31 cellular contexts compared by ENCODE assay signal in genomic region chr1:66070491-66070890, GRCh38.
"Had no signal": no experiment of that assay in that cellular context is flagged by ENCODE, and none has a peak within 500 bp of the region (broad histone marks: within the 10 kb centered on the region; RNA-seq: fewer than 3 reads in every experiment).

No MANE protein-coding gene starts in this region.

- H3K4me1 Mint-ChIP-seq: activated B cell treated with CpG ODN at 0.5 μM for 24 hours; activated CD4-positive, alpha-beta T cell treated with anti-CD3 and anti-CD28 coated beads, Interleukin-2, amount 10 ng/mL, durations not matched to agents 24 days and 14 days; activated CD8-positive, alpha-beta memory T cell treated with anti-CD3 and anti-CD28 coated beads, Interleukin-2, amount 10 ng/mL, durations not matched to agents 7 days and 5 days; IgD-negative memory B cell; T-helper 17 cell had no signal

- H3K27ac ChIP-seq: brain microvascular endothelial cell, cardiac muscle cell, KMS-11, RWPE1, SJCRH30 had no signal

- H3K36me3 ChIP-seq: brain microvascular endothelial cell, cardiac muscle cell, SJCRH30 had no signal

- H3K9me3 ChIP-seq: SJCRH30 had no signal

- H3K36me3 Mint-ChIP-seq: activated CD8-positive, alpha-beta memory T cell treated with anti-CD3 and anti-CD28 coated beads, Interleukin-2, amount 10 ng/mL, durations not matched to agents 7 days and 5 days; activated naive CD8-positive, alpha-beta T cell; IgD-negative memory B cell had no signal

- ATAC-seq: activated CD8-positive, alpha-beta memory T cell treated with anti-CD3 and anti-CD28 coated beads, Interleukin-2, amount 10 ng/mL, durations not matched to agents 7 days and 5 days; Panc1; T-helper 17 cell had no signal

- H3K27me3 Mint-ChIP-seq: activated B cell treated with CpG ODN at 0.5 μM for 24 hours had no signal

- H3K27me3 ChIP-seq: brain microvascular endothelial cell, cardiac muscle cell, SJCRH30 had no signal

- H3K9ac ChIP-seq: KMS-11 had no signal

- H3K4me3 Mint-ChIP-seq: activated B cell treated with CpG ODN at 0.5 μM for 24 hours; activated CD4-positive, alpha-beta T cell treated with anti-CD3 and anti-CD28 coated beads, Interleukin-2, amount 10 ng/mL, durations not matched to agents 24 days and 14 days; activated CD8-positive, alpha-beta memory T cell treated with anti-CD3 and anti-CD28 coated beads, Interleukin-2, amount 10 ng/mL, durations not matched to agents 7 days and 5 days; activated naive CD4-positive, alpha-beta T cell treated with anti-CD3 and anti-CD28 coated beads for 36 hours; activated naive CD8-positive, alpha-beta T cell; activated T-cell treated with anti-CD3 and anti-CD28 coated beads, Interleukin-2, amount 50 U/mL, for 24 hours; activated T-helper 1 cell treated with anti-CD3 and anti-CD28 coated beads, Interleukin-12 subunit alpha, Interleukin-12 subunit beta, Interleukin-2, Interleukin-4 antibody, amounts not matched to agents 30 ng/mL and 10 ng/mL and 1 ng/mL, durations not matched to agents 14 hours and 24 hours and 36 hours; IgD-negative memory B cell; T-helper 17 cell had no signal

- H3K4me2 ChIP-seq: KMS-11 had no signal

- H3K4me3 ChIP-seq: cardiac muscle cell, SJCRH30 had no signal

- DNase-seq: activated B cell treated with CpG ODN at 0.5 μM for 24 hours; activated CD4-positive, alpha-beta T cell treated with anti-CD3 and anti-CD28 coated beads for 1 hour; activated CD4-positive, alpha-beta T cell treated with anti-CD3 and anti-CD28 coated beads, Interleukin-2, amount 10 ng/mL, durations not matched to agents 24 days and 14 days; activated CD4-positive, alpha-beta T cell treated with anti-CD3 and anti-CD28 coated beads, Interleukin-2, amount 50 U/mL, for 48 hours; activated CD8-positive, alpha-beta memory T cell treated with anti-CD3 and anti-CD28 coated beads, Interleukin-2, amount 10 ng/mL, durations not matched to agents 7 days and 5 days; activated effector memory CD4-positive, alpha-beta T cell treated with Interleukin-2 at 50 U/mL for 16 hours; activated naive CD4-positive, alpha-beta T cell treated with anti-CD3 and anti-CD28 coated beads for 36 hours; activated T-cell treated with anti-CD3 and anti-CD28 coated beads, Interleukin-2, amount 50 U/mL, for 24 hours; amygdala; brain microvascular endothelial cell; NCI-H1092 treated with DMSO at 0.1 percent for 48 hours; NCI-H1417 treated with DMSO at 0.1 percent for 48 hours; NCI-H1694; NCI-H2029 treated with DMSO at 0.1 percent for 48 hours; NCI-H2171; NCI-H2227 treated with DMSO at 0.1 percent for 48 hours; NCI-H446 treated with DMSO at 0.1 percent for 48 hours; NCI-H524 treated with DMSO at 0.1 percent for 48 hours; NK-92 treated with Interleukin-12 subunit alpha and Interleukin-12 subunit beta, amount 100 ng/mL, for 24 hours; OCI-M1; Right ventricle myocardium superior; SJCRH30; T-helper 17 cell; T-helper 9 cell had no signal

- H3K27ac Mint-ChIP-seq: activated B cell treated with CpG ODN at 0.5 μM for 24 hours; activated CD4-positive, alpha-beta T cell treated with anti-CD3 and anti-CD28 coated beads, Interleukin-2, amount 10 ng/mL, durations not matched to agents 24 days and 14 days; activated CD8-positive, alpha-beta memory T cell treated with anti-CD3 and anti-CD28 coated beads, Interleukin-2, amount 10 ng/mL, durations not matched to agents 7 days and 5 days; activated naive CD4-positive, alpha-beta T cell treated with anti-CD3 and anti-CD28 coated beads for 36 hours; activated naive CD8-positive, alpha-beta T cell; activated T-cell treated with anti-CD3 and anti-CD28 coated beads, Interleukin-2, amount 50 U/mL, for 24 hours; activated T-helper 1 cell treated with anti-CD3 and anti-CD28 coated beads, Interleukin-12 subunit alpha, Interleukin-12 subunit beta, Interleukin-2, Interleukin-4 antibody, amounts not matched to agents 30 ng/mL and 10 ng/mL and 1 ng/mL, durations not matched to agents 14 hours and 24 hours and 36 hours; IgD-negative memory B cell; T-helper 17 cell had no signal

- H3K9me3 Mint-ChIP-seq: activated B cell treated with CpG ODN at 0.5 μM for 24 hours; activated CD4-positive, alpha-beta T cell treated with anti-CD3 and anti-CD28 coated beads, Interleukin-2, amount 10 ng/mL, durations not matched to agents 24 days and 14 days; activated naive CD4-positive, alpha-beta T cell treated with anti-CD3 and anti-CD28 coated beads for 36 hours; activated T-cell treated with anti-CD3 and anti-CD28 coated beads, Interleukin-2, amount 50 U/mL, for 24 hours; activated T-helper 1 cell treated with anti-CD3 and anti-CD28 coated beads, Interleukin-12 subunit alpha, Interleukin-12 subunit beta, Interleukin-2, Interleukin-4 antibody, amounts not matched to agents 30 ng/mL and 10 ng/mL and 1 ng/mL, durations not matched to agents 14 hours and 24 hours and 36 hours had no signal
